Comparison of ENCODE assay signal across 23 cellular contexts in the genomic region with DNA sequence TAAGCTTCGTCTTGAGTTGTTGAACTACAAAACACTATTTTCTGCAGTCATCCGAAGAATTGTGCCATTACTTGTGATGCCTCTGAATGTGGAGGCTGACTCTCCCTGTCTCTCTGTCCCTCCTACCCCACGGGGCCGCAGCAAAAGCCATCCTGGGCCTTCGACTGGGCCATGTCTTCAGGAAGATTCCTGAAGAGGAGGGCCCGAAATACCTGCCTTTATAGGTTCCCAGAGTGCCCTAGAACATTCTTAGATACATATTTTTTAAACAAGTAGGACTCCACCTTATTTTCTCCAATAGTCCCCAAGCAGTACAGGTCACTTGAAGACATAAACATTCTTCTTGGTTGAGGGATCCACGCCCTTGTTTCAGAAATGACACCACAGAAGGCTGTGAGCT. TPM values are rescaled to one million over a fixed set of nuclear protein-coding genes. Genes with fewer than 3 reads are reported as not detected.
A peak's percentile ranks its signal among the peaks of the same experiment; 100 is the strongest.
DNase-seq lines count a peak whose midpoint lies in the region; ATAC-seq and TF ChIP-seq lines count a peak whose summit lies in the region.
"Had no signal": no experiment of that assay in that cellular context is flagged by ENCODE, and none has a peak within 500 bp of the region (broad histone marks: within the 10 kb centered on the region; RNA-seq: fewer than 3 reads in every experiment).

No MANE protein-coding gene starts in this region.

- H3K4me2 ChIP-seq in GM23248 (ENCODE audit: unreplicated experiment) (no peak overlapping the region), PC-9 (no peak overlapping the region)
- H3K4me2 ChIP-seq: A549; BLaER1 treated with 17β-estradiol and CSF1 and Interleukin-3, amounts not matched to agents 10 nM and 100 nM had no signal

- no peak for ATAC-seq in activated T-helper 17 cell treated with anti-CD3 and anti-CD28 coated beads, Interleukin-2, amount 50 U/mL, for 72 hours (replicated peaks)
- ATAC-seq: A549, GM12878 had no signal

- POLR2A ChIA-PET in PC-9 (lab: Charles Lee; ENCODE audit: unreplicated experiment) = no interaction called here

- H3K36me3 Mint-ChIP-seq in mesothelial cell of epicardium = peaks cover 68% of the 10 kb centered on the region
- H3K36me3 Mint-ChIP-seq in activated T-helper 17 cell treated with anti-CD3 and anti-CD28 coated beads, Interleukin-2, amount 50 U/mL, for 72 hours (ENCODE audit: low read depth) = peaks cover 8% of the 10 kb centered on the region
- H3K36me3 Mint-ChIP-seq: CD14-positive monocyte had no signal

- no peak overlapping the region for H3K4me3 ChIP-seq in GM23248
- H3K4me3 ChIP-seq in PC-9 = no peak overlapping the region
- H3K4me3 ChIP-seq: A549; BLaER1 treated with 17β-estradiol and CSF1 and Interleukin-3, amounts not matched to agents 10 nM and 100 nM; GM12878 had no signal

- H3K9me2 ChIP-seq in GM23248 (ENCODE audit: insufficient read depth) (no peaks in the 10 kb centered on the region), PC-9 (ENCODE audit: insufficient read depth) (no peaks in the 10 kb centered on the region)

- CTCF ChIA-PET in PC-9 (lab: Charles Lee) = no interaction called here

- BruUV-seq in PC-9 (replicated peaks; lab: Mats Ljungman, UMichigan) = TSS peak; percentile 3

- no peaks in the 10 kb centered on the region for H3K27me3 Mint-ChIP-seq in mesothelial cell of epicardium (ENCODE audit: low read depth)
- H3K27me3 Mint-ChIP-seq in activated T-helper 17 cell treated with anti-CD3 and anti-CD28 coated beads, Interleukin-2, amount 50 U/mL, for 72 hours = peaks cover 5% of the 10 kb centered on the region

- intact Hi-C loops in PC-9 (cut with micrococcal nuclease; ENCODE audit: unreplicated experiment) (no loop called here), posterior cingulate gyrus (cut with DNase I) (no loop called here)

- peaks cover 7% of the 10 kb centered on the region; the same call in 1 of the 2 replicates for H3K4me1 ChIP-seq in GM23248 (ENCODE audit: insufficient read depth)
- H3K4me1 ChIP-seq in PC-9 (replicated peaks; ENCODE audit: insufficient read depth) = peaks cover 3% of the 10 kb centered on the region
- H3K4me1 ChIP-seq: BE2C had no signal

- no peak overlapping the region for H3K4me3 Mint-ChIP-seq in mesothelial cell of epicardium
- H3K4me3 Mint-ChIP-seq in activated T-helper 17 cell treated with anti-CD3 and anti-CD28 coated beads, Interleukin-2, amount 50 U/mL, for 72 hours = no peak overlapping the region
- H3K4me3 Mint-ChIP-seq: CD14-positive monocyte; CD4-positive, alpha-beta T cell; CD8-positive, alpha-beta memory T cell had no signal

- H3K27ac ChIP-seq in GM23248 = peak overlapping the region; percentile 40
- H3K27ac ChIP-seq in PC-9 = no peak overlapping the region
- H3K27ac ChIP-seq: A549; BLaER1 treated with 17β-estradiol and CSF1 and Interleukin-3, amounts not matched to agents 10 nM and 100 nM had no signal

- TF ChIP-seq CTCF in PC-9 (conservative IDR thresholded peaks at IDR 0.05) (no peak), mesothelial cell of epicardium (IDR thresholded peaks at IDR 0.05; ENCODE audit: unreplicated experiment) (no peak)

- no peaks in the 10 kb centered on the region for H3K9me3 ChIP-seq in GM23248 (ENCODE audit: low read depth)
- no peaks in the 10 kb centered on the region for H3K9me3 ChIP-seq in PC-9 (ENCODE audit: insufficient read depth, low read depth)
- H3K9me3 ChIP-seq: A549, BE2C had no signal

- no peak for DNase-seq in GM23248
- no peak for DNase-seq in PC-9
- no peak for DNase-seq in mesothelial cell of epicardium (ENCODE audit: low spot score in 2 of 2, unreplicated experiment in 2 of 2)
- no peak for DNase-seq in iPS-NIHi7 (ENCODE audit: extremely low spot score)
- DNase-seq in posterior cingulate gyrus = no peak
- DNase-seq: 8988T; ACHN; AML-193; BE2C; CD4-positive, alpha-beta T cell; CD8-positive, alpha-beta memory T cell; DMS 273 treated with DMSO at 0.1 percent for 48 hours; DMS79; EL; GDM1; H7; HCEC 1CT had no signal

- peaks cover 57% of the 10 kb centered on the region for H3K36me3 ChIP-seq in GM23248 (ENCODE audit: low read depth)
- peaks cover 17% of the 10 kb centered on the region; the same call in 1 of the 2 replicates for H3K36me3 ChIP-seq in PC-9 (ENCODE audit: low read depth)
- H3K36me3 ChIP-seq: BE2C; BLaER1 treated with 17β-estradiol and CSF1 and Interleukin-3, amounts not matched to agents 10 nM and 100 nM had no signal

- 92 to 95% methylated on average over 7 of the region's 7 CpGs for WGBS in GM23248 (ENCODE audit: low coverage in 1 of 2, low lambda C conversion rate in 2 of 2, missing lambda C conversion rate in 2 of 2), 2 experiments

- peaks cover 98% of the 10 kb centered on the region for H3F3A ChIP-seq in GM23248 (ENCODE audit: insufficient read depth)
- peaks cover 25% of the 10 kb centered on the region for H3F3A ChIP-seq in PC-9 (ENCODE audit: insufficient read depth, low read depth)

- no peak overlapping the region for H2AFZ ChIP-seq in GM23248
- no peak overlapping the region for H2AFZ ChIP-seq in PC-9

- H3K27ac Mint-ChIP-seq in mesothelial cell of epicardium = peak overlapping the region; percentile 73
- no peak overlapping the region for H3K27ac Mint-ChIP-seq in activated T-helper 17 cell treated with anti-CD3 and anti-CD28 coated beads, Interleukin-2, amount 50 U/mL, for 72 hours
- H3K27ac Mint-ChIP-seq: CD14-positive monocyte; CD4-positive, alpha-beta T cell; CD8-positive, alpha-beta memory T cell had no signal

- H3K27me3 ChIP-seq in GM23248 (replicated peaks; ENCODE audit: insufficient read depth) (no peaks in the 10 kb centered on the region), PC-9 (ENCODE audit: insufficient read depth, low read depth) (no peaks in the 10 kb centered on the region)

- H3K9ac ChIP-seq in GM23248 = peak overlapping the region; percentile 21; the same call in 1 of the 2 replicates
- H3K9ac ChIP-seq: BLaER1 treated with 17β-estradiol and CSF1 and Interleukin-3, amounts not matched to agents 10 nM and 100 nM had no signal

- H4K20me1 ChIP-seq in GM23248 (ENCODE audit: insufficient read depth) (peaks cover 15% of the 10 kb centered on the region), PC-9 (ENCODE audit: insufficient read depth) (no peaks in the 10 kb centered on the region)
- H4K20me1 ChIP-seq: BLaER1 treated with 17β-estradiol and CSF1 and Interleukin-3, amounts not matched to agents 10 nM and 100 nM had no signal

- H3K79me2 ChIP-seq in GM23248 (ENCODE audit: insufficient read depth) (peaks cover 23% of the 10 kb centered on the region), PC-9 (ENCODE audit: low read depth) (peaks cover 3% of the 10 kb centered on the region)

- in situ Hi-C loops in GM23248 (cut with MboI) = loop anchor here (25.0 kb wide), 2 partner anchors 824 to 1274 kb away; no protein-coding TSS in a partner anchor

- peaks cover 25% of the 10 kb centered on the region for H3K4me1 Mint-ChIP-seq in mesothelial cell of epicardium
- H3K4me1 Mint-ChIP-seq in activated T-helper 17 cell treated with anti-CD3 and anti-CD28 coated beads, Interleukin-2, amount 50 U/mL, for 72 hours = no peaks in the 10 kb centered on the region
- H3K4me1 Mint-ChIP-seq: CD14-positive monocyte had no signal

- peaks cover 7% of the 10 kb centered on the region for H3K9me3 Mint-ChIP-seq in mesothelial cell of epicardium
- no peaks in the 10 kb centered on the region for H3K9me3 Mint-ChIP-seq in activated T-helper 17 cell treated with anti-CD3 and anti-CD28 coated beads, Interleukin-2, amount 50 U/mL, for 72 hours
- H3K9me3 Mint-ChIP-seq: CD4-positive, alpha-beta T cell; CD8-positive, alpha-beta memory T cell had no signal

RNA-seq across cellular contexts. Expression of a gene that starts 8.1 kb away (rescaled TPM):
- 29,310 and 34,986 TPM in 2 replicates for total RNA-seq in GM23248 (2014; rRNA removed; shearing (Covaris generic))
- polyA plus RNA-seq in GM23248 (2016; fragmentation: Nextera tagmentation; extraction: Ambion mirVana) = 17,437 and 17,601 TPM in 2 replicates
- total RNA-seq in PC-9 (2021) = 237 and 386 TPM in 2 replicates
- total RNA-seq in mesothelial cell of epicardium = 1,085 to 1,177 TPM (median 1,171 TPM) in 3 replicates
- total RNA-seq in activated T-helper 17 cell treated with anti-CD3 and anti-CD28 coated beads, Interleukin-2, amount 50 U/mL, for 72 hours = 1 to 10 TPM; 2.6 to 3.6 TPM

RNA-seq across cellular contexts. Expression of a gene that starts 24.7 kb away (rescaled TPM):
- total RNA-seq in GM23248 (2014; rRNA removed; shearing (Covaris generic)) = 1.3 TPM in 1 of 2 replicates, not detected in the other
- polyA plus RNA-seq in GM23248 (2016; fragmentation: Nextera tagmentation; extraction: Ambion mirVana) = 0.34 and 0.50 TPM in 2 replicates
- total RNA-seq in PC-9 (2021) (0.33 and 0.92 TPM in 2 replicates), mesothelial cell of epicardium (not detected in 3 replicates)
- total RNA-seq in activated T-helper 17 cell treated with anti-CD3 and anti-CD28 coated beads, Interleukin-2, amount 50 U/mL, for 72 hours = not detected
- total RNA-seq: CD4-positive, alpha-beta T cell; CD8-positive, alpha-beta memory T cell; H1; H7 had no signal
- polyA plus RNA-seq: CD14-positive monocyte; CD8-positive, alpha-beta memory T cell; GM12878; H1 had no signal

RNA-seq across cellular contexts. Expression of a gene that starts 40.1 kb away (rescaled TPM):
- total RNA-seq in GM23248 (2014; rRNA removed; shearing (Covaris generic)) = not detected in 2 replicates
- polyA plus RNA-seq in GM23248 (2016; fragmentation: Nextera tagmentation; extraction: Ambion mirVana) = not detected in 2 replicates
- total RNA-seq in PC-9 (2021) (not detected in 2 replicates), mesothelial cell of epicardium (not detected in 3 replicates)
- not detected for total RNA-seq in activated T-helper 17 cell treated with anti-CD3 and anti-CD28 coated beads, Interleukin-2, amount 50 U/mL, for 72 hours
- total RNA-seq: CD4-positive, alpha-beta T cell; CD8-positive, alpha-beta memory T cell; GM12878; H1; H7 had no signal
- polyA plus RNA-seq: CD14-positive monocyte; CD8-positive, alpha-beta memory T cell; H1 had no signal

Comparison
In these comparisons a context has a peak if more than half of its experiments do, and no peak if none do; other contexts are left out.
1. RNA of a gene that starts 8.1 kb away (total RNA-seq): 29,310 to 34,986 TPM in GM23248, 1,085 to 1,177 TPM in mesothelial cell of epicardium and 237 to 386 TPM in PC-9; 2.6 to 3.6 TPM in activated T-helper 17 cell treated with anti-CD3 and anti-CD28 coated beads, Interleukin-2, amount 50 U/mL, for 72 hours; every median in the first group is over 10 times any median in the second.